In the genomic region with DNA sequence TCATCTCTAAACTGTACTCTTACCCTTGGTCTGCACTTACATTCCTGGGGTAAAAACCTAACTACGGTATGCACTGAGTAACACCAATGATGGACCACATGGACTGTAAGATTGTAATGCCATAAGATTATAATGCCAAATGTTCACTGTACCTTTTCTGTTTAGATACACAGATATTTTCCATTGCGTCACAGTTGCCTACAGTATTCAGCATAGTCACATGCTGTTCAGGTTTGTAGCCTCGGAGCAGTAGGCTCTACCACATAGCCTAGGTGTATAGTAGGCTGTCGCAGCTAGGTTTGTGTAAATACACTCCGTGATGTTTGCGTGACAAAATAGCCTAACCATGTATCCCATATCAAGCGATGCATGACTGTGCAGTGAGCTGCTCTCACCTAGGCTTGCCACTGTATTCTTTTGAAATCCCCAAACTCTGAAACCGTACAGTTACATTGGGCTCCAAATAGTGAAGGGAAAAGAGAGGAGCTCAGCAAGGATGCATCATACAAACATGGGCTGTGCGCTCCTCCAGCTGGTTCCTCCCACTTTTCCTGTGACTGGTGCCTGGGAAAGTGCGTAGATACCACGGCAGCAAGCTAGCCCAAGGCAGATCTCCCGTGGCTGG, we compare ENCODE assay signal across 9 cellular contexts. TPM values are rescaled to one million over a fixed set of nuclear protein-coding genes. Genes with fewer than 3 reads are reported as not detected.
DNase-seq lines count a peak whose midpoint lies in the region; TF ChIP-seq lines count a peak whose summit lies in the region.
"Had no signal": no experiment of that assay in that cellular context is flagged by ENCODE, and none has a peak within 500 bp of the region (broad histone marks: within the 10 kb centered on the region; RNA-seq: fewer than 3 reads in every experiment).

No MANE protein-coding gene starts in this region.

- peak overlapping the region; percentile 17 for H2BK5ac ChIP-seq in H9 (ENCODE audit: insufficient read length, low read length)

- TF ChIP-seq EP300 in sigmoid colon (IDR thresholded peaks at IDR 0.05), result no peak

- no peaks in the 10 kb centered on the region for H3K79me1 ChIP-seq in H9 (ENCODE audit: insufficient read depth, low read depth, low read length, poor library complexity, severe bottlenecking)

- H3K27me3 ChIP-seq in H9 (ENCODE audit: insufficient read depth, low read length), result no peaks in the 10 kb centered on the region
- H3K27me3 ChIP-seq in right atrium auricular region, result no peaks in the 10 kb centered on the region
- no peaks in the 10 kb centered on the region for H3K27me3 ChIP-seq in sigmoid colon

- no peak overlapping the region for H3K4me2 ChIP-seq in H9 (ENCODE audit: insufficient read depth, insufficient read length, low read length)

- H3K14ac ChIP-seq in H9 (ENCODE audit: insufficient read depth, low read length), result peak overlapping the region; percentile 48

- no peak overlapping the region for H3K23ac ChIP-seq in H9 (ENCODE audit: insufficient read length, low read depth, low read length)

- peak overlapping the region; percentile 17 for H4K5ac ChIP-seq in H9 (ENCODE audit: insufficient read length, low read depth, low read length)

- TF ChIP-seq CTCF in H9 (conservative IDR thresholded peaks at IDR 0.05) (no peak), WI38 (IDR thresholded peaks at IDR 0.05; ENCODE audit: low read depth, low read length) (no peak), right atrium auricular region (IDR thresholded peaks at IDR 0.05) (no peak), sigmoid colon (IDR thresholded peaks at IDR 0.05) (no peak)

- no peak overlapping the region; a peak in 1 of 5 replicates for H3K4me3 Mint-ChIP-seq in H9

- no CpG with 5 or more reads among the region's 12 CpGs for WGBS in H9 (ENCODE audit: extremely low coverage, insufficient read length, low lambda C conversion rate)
- 88 to 89% methylated on average over 12 of the region's 12 CpGs for WGBS in sigmoid colon, 2 donors

- TF ChIP-seq POLR2A in sigmoid colon (IDR thresholded peaks at IDR 0.05), result no peak

- H3K4me1 ChIP-seq in H9 (ENCODE audit: insufficient read depth, low read length) (peaks cover 8% of the 10 kb centered on the region; the same call in 1 of the 2 replicates), right atrium auricular region (peaks cover 0 to 20% of the 10 kb centered on the region in 2 donors), sigmoid colon (peaks cover 0 to 13% (median 11%) of the 10 kb centered on the region in 4 donors)

- peaks cover 2 to 3% of the 10 kb centered on the region in 2 experiments; a peak in 2 of 5 replicates for H3K9me3 Mint-ChIP-seq in H9

- H2BK15ac ChIP-seq in H9 (ENCODE audit: low read depth, low read length), result no peak overlapping the region

- H3K4ac ChIP-seq in H9 (ENCODE audit: low read depth, low read length), result no peak overlapping the region

- H2AK5ac ChIP-seq in H9 (ENCODE audit: insufficient read length, low read length), result no peak overlapping the region

- H2BK12ac ChIP-seq in H9 (ENCODE audit: insufficient read length, low read depth, low read length), result peak overlapping the region; percentile 83

- no peaks in the 10 kb centered on the region for H3K27me3 Mint-ChIP-seq in H9 (ENCODE audit: low read depth)

- H3K56ac ChIP-seq in H9 (ENCODE audit: insufficient read length, low read depth, low read length), result no peak overlapping the region

- peak overlapping the region in 2 of 3 experiments; percentile 45 to 83; a peak in 4 of 7 replicates for H3K27ac Mint-ChIP-seq in H9

- no peaks in the 10 kb centered on the region for H4K20me1 ChIP-seq in H9 (ENCODE audit: control insufficient read depth, insufficient read depth, insufficient read length)

- H3K4me1 Mint-ChIP-seq in H9, result peaks cover 15 to 22% of the 10 kb centered on the region in 2 experiments

- DNase-seq in H9 (peak; percentile 35), right atrium auricular region (ENCODE audit: low spot score) (no peak), sigmoid colon (no peak), NCI-H510A (lab: John Stamatoyannopoulos, UW) (no peak), superior temporal gyrus (ENCODE audit: extremely low spot score) (no peak), activated T-cell treated with anti-CD3 and anti-CD28 coated beads for 4 hours (no peak), NCI-H128 (lab: John Stamatoyannopoulos, UW; ENCODE audit: unreplicated experiment) (no peak)
- DNase-seq: mucosa of descending colon had no signal

- H4K91ac ChIP-seq in H9 (ENCODE audit: insufficient read length, low read depth, low read length), result no peak overlapping the region

- H3K18ac ChIP-seq in H9 (ENCODE audit: insufficient read length, low read depth, low read length), result peak overlapping the region; percentile 58

- H3K79me2 ChIP-seq in H9 (ENCODE audit: insufficient read depth, low read length), result no peaks in the 10 kb centered on the region

- H3T11ph ChIP-seq in H9 (ENCODE audit: low read length), result no peak overlapping the region

- peak overlapping the region; percentile 43 for H4K8ac ChIP-seq in H9 (replicated peaks; ENCODE audit: insufficient read length, low read depth, low read length)

- H2BK120ac ChIP-seq in H9 (ENCODE audit: low read depth, low read length, poor library complexity, severe bottlenecking), result no peak overlapping the region

- H2BK20ac ChIP-seq in H9 (ENCODE audit: low read depth, low read length, poor library complexity, severe bottlenecking), result peak overlapping the region; percentile 94

- H2AFZ ChIP-seq in H9 (ENCODE audit: low read length), result no peak overlapping the region

- no peaks in the 10 kb centered on the region for H3K36me3 ChIP-seq in right atrium auricular region
- H3K36me3 ChIP-seq in sigmoid colon, result no peaks in the 10 kb centered on the region

- H3K23me2 ChIP-seq in H9 (ENCODE audit: insufficient read length, low read depth, low read length, poor library complexity, severe bottlenecking), result no peaks in the 10 kb centered on the region

- H3K27ac ChIP-seq in H9 (ENCODE audit: insufficient read length, low read depth, low read length), result peak overlapping the region; percentile 98
- H3K27ac ChIP-seq in right atrium auricular region, result peak overlapping the region; percentile 23 to 49
- peak overlapping the region in 3 of 4 donors; percentile 18 to 49 (median 39) for H3K27ac ChIP-seq in sigmoid colon

- no peaks in the 10 kb centered on the region; a peak in 1 of 7 replicates for H3K36me3 Mint-ChIP-seq in H9 (ENCODE audit: insufficient read depth in 1 of 3, low read depth in 3 of 3)

- H3K4me3 ChIP-seq in WI38 (ENCODE audit: low read depth, low read length), result peak overlapping the region; percentile 59
- no peak overlapping the region for H3K4me3 ChIP-seq in right atrium auricular region
- no peak overlapping the region for H3K4me3 ChIP-seq in sigmoid colon
- H3K4me3 ChIP-seq: mucosa of descending colon had no signal

- no peak overlapping the region for H3K9ac ChIP-seq in H9 (ENCODE audit: extremely low read depth, insufficient read length, low read length)

- H3K9me3 ChIP-seq in H9 (ENCODE audit: control insufficient read depth, low read depth, low read length) (no peaks in the 10 kb centered on the region), right atrium auricular region (peaks cover 0 to 9% of the 10 kb centered on the region in 2 donors), sigmoid colon (no peaks in the 10 kb centered on the region)
- H3K9me3 ChIP-seq: mucosa of descending colon had no signal

- intact Hi-C loops in sigmoid colon (cut with DNase I), result no loop called here

RNA-seq across cellular contexts. Expression of a gene that starts 35.2 kb away (rescaled TPM):
- total RNA-seq in H9 (2021) (0.11 and 0.33 TPM in 2 replicates), right atrium auricular region (under 1 TPM in 1 of 2 donors, not detected in 1; 0.12 TPM), sigmoid colon (under 1 TPM in 1 of 4 donors, not detected in 3; under 0.01 TPM)
- under 1 TPM in 1 of 3 donors, not detected in 2; 0.06 TPM for polyA plus RNA-seq in sigmoid colon

RNA-seq across cellular contexts. Expression of a gene that starts 35.3 kb away (rescaled TPM):
- total RNA-seq in H9 (2021) (84.3 and 84.7 TPM in 2 replicates), right atrium auricular region (10 to 100 TPM; 28.4 to 34.0 TPM), sigmoid colon (10 to 100 TPM; 34.9 to 48.7 (median 41.6) TPM)
- 10 to 100 TPM; 51.6 to 75.0 (median 63.7) TPM for polyA plus RNA-seq in sigmoid colon

Comparison
In these comparisons a context has a peak if more than half of its experiments do, and no peak if none do; other contexts are left out.
1. H3K27ac ChIP-seq: peak in every context shown above with its lines; median percentile 98 in H9; 39 in sigmoid colon; 36 in right atrium auricular region.